In the genomic region with DNA sequence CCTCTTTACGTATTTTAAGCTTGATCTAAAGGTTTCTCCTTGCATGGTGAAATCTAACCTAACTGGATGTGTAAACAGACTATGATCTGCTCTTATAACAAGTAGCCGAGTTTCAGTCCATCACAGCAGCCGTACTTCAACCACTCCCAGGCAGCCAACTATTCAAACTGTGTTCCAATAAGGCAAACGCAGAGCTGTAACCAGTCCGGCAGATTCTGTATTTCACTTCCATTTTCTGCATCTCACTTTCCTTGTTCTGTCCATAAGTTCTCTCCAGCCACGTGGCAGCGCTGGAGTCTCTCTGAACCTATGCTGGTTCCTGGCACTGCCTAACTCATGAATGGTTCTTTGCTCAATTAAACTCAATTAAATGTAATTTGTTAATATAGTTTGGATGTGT, we compare ENCODE assay signal across 25 cellular contexts.
"Had no signal": no experiment of that assay in that cellular context is flagged by ENCODE, and none has a peak within 500 bp of the region (broad histone marks: within the 10 kb centered on the region; RNA-seq: fewer than 3 reads in every experiment).

No MANE protein-coding gene starts in this region.

- H3K4me1 ChIP-seq: left ventricle myocardium inferior, pancreas, sigmoid colon, spleen, tibial nerve, uterus had no signal

- H3K36me3 ChIP-seq: left ventricle myocardium inferior, pancreas, prostate gland, sigmoid colon, spleen, tibial nerve, uterus had no signal

- H3K27me3 ChIP-seq: pancreas, sigmoid colon, spleen, tibial nerve, uterus had no signal

- H3K4me3 ChIP-seq: left ventricle myocardium inferior, lung, pancreas, prostate gland, sigmoid colon, spleen, tibial nerve, uterus had no signal

- ATAC-seq: natural killer cell; pancreas; right cardiac atrium; stimulated activated memory B cell treated with anti-CD40 and anti-IgM and Interleukin-4, amounts not matched to agents 10 μg/mL and 1 μg/mL and 100 μg/mL, for 72 hours; stimulated activated naive CD8-positive, alpha-beta T cell treated with anti-CD3 and anti-CD28 coated beads, Interleukin-15, amount 100 ng/mL, for 72 hours had no signal

- H3K9me3 Mint-ChIP-seq: natural killer cell, nephron progenitor cell, type B pancreatic cell had no signal

- H3K27ac Mint-ChIP-seq: mesothelial cell of epicardium; naive B cell; natural killer cell; stimulated activated memory B cell treated with anti-CD40 and anti-IgM and Interleukin-4, amounts not matched to agents 10 μg/mL and 1 μg/mL and 100 μg/mL, for 72 hours; type B pancreatic cell had no signal

- H3K36me3 Mint-ChIP-seq: mesothelial cell of epicardium; naive B cell; natural killer cell; stimulated activated memory B cell treated with anti-CD40 and anti-IgM and Interleukin-4, amounts not matched to agents 10 μg/mL and 1 μg/mL and 100 μg/mL, for 72 hours; type B pancreatic cell had no signal

- H3K4me3 Mint-ChIP-seq: mesothelial cell of epicardium; naive B cell; natural killer cell; nephron progenitor cell; stimulated activated memory B cell treated with anti-CD40 and anti-IgM and Interleukin-4, amounts not matched to agents 10 μg/mL and 1 μg/mL and 100 μg/mL, for 72 hours; stimulated activated naive CD8-positive, alpha-beta T cell treated with anti-CD3 and anti-CD28 coated beads, Interleukin-15, amount 100 ng/mL, for 72 hours; type B pancreatic cell had no signal

- DNase-seq: islet precursor cell; left ventricle myocardium inferior; mesendoderm; naive B cell; natural killer cell; nephron progenitor cell; pancreas; posterior cingulate gyrus; retina; right cardiac atrium; sigmoid colon; small intestine; spleen; stimulated activated CD4-positive, alpha-beta T cell treated with anti-CD3 and anti-CD28 coated beads, Interleukin-4, amount 100 ng/mL, for 4 hours; stimulated activated CD8-positive, alpha-beta memory T cell treated with anti-CD3 and anti-CD28 coated beads, Interleukin-4, amount 100 ng/mL, for 48 hours; stimulated activated naive CD4-positive, alpha-beta T cell treated with Interleukin-2 at 50 U/mL for 16 hours; stimulated activated naive CD8-positive, alpha-beta T cell treated with anti-CD3 and anti-CD28 coated beads, Interleukin-15, amount 100 ng/mL, for 72 hours; substantia nigra; uterus had no signal

- FAIRE-seq: pancreas, small intestine had no signal

- H3K4me1 Mint-ChIP-seq: mesothelial cell of epicardium; naive B cell; natural killer cell; stimulated activated memory B cell treated with anti-CD40 and anti-IgM and Interleukin-4, amounts not matched to agents 10 μg/mL and 1 μg/mL and 100 μg/mL, for 72 hours; stimulated activated naive CD8-positive, alpha-beta T cell treated with anti-CD3 and anti-CD28 coated beads, Interleukin-15, amount 100 ng/mL, for 72 hours had no signal

- H3K9me3 ChIP-seq: left ventricle myocardium inferior, pancreas, prostate gland, sigmoid colon, tibial nerve, uterus had no signal

- H3K27me3 Mint-ChIP-seq: naive B cell; stimulated activated memory B cell treated with anti-CD40 and anti-IgM and Interleukin-4, amounts not matched to agents 10 μg/mL and 1 μg/mL and 100 μg/mL, for 72 hours; stimulated activated naive CD8-positive, alpha-beta T cell treated with anti-CD3 and anti-CD28 coated beads, Interleukin-15, amount 100 ng/mL, for 72 hours; type B pancreatic cell had no signal

- H3K27ac ChIP-seq: left ventricle myocardium inferior, pancreas, prostate gland, sigmoid colon, spleen, tibial nerve, uterus had no signal
